1 cellular context compared by ENCODE assay signal in genomic region chr17:5381542-5381941, GRCh38.
TF ChIP-seq lines count a peak whose summit lies in the region.

No MANE protein-coding gene starts in this region.

TF ChIP-seq in H1, 55 proteins besides CTCF, POLR2A, EP300 and RAD21:
- TF ChIP-seq, protein P1, sequence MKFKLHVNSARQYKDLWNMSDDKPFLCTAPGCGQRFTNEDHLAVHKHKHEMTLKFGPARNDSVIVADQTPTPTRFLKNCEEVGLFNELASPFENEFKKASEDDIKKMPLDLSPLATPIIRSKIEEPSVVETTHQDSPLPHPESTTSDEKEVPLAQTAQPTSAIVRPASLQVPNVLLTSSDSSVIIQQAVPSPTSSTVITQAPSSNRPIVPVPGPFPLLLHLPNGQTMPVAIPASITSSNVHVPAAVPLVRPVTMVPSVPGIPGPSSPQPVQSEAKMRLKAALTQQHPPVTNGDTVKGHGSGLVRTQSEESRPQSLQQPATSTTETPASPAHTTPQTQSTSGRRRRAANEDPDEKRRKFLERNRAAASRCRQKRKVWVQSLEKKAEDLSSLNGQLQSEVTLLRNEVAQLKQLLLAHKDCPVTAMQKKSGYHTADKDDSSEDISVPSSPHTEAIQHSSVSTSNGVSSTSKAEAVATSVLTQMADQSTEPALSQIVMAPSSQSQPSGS (IDR thresholded peaks at IDR 0.05; ENCODE audit: low read length) = no peak
- TF ChIP-seq TCF12 (IDR thresholded peaks at IDR 0.05; ENCODE audit: low read depth, low read length) (no peak), TBP (IDR thresholded peaks at IDR 0.05; ENCODE audit: low read depth, low read length) (no peak), E2F6 (IDR thresholded peaks at IDR 0.05) (no peak), CBX5 (IDR thresholded peaks at IDR 0.05; ENCODE audit: low read depth, low read length) (no peak), POLR2AphosphoS5 (IDR thresholded peaks at IDR 0.05; ENCODE audit: low read depth, low read length) (peak; percentile 59; the same call in 1 of the 2 replicates), HDAC2 (IDR thresholded peaks at IDR 0.05; ENCODE audit: borderline replicate concordance in 1 of 2, low read depth in 2 of 2, low read length in 2 of 2) (no peak)
